Comparison of ENCODE assay signal across 26 cellular contexts in genomic region chr2:69715964-69716363, GRCh38. TPM values are rescaled to one million over a fixed set of nuclear protein-coding genes. Genes with fewer than 3 reads are reported as not detected.
A peak's percentile ranks its signal among the peaks of the same experiment; 100 is the strongest.
DNase-seq lines count a peak whose midpoint lies in the region; ATAC-seq, FAIRE-seq and TF ChIP-seq lines count a peak whose summit lies in the region.
"Had no signal": no experiment of that assay in that cellular context is flagged by ENCODE, and none has a peak within 500 bp of the region (broad histone marks: within the 10 kb centered on the region; RNA-seq: fewer than 3 reads in every experiment).

No MANE protein-coding gene starts in this region.

- DNase-seq in activated T-cell treated with anti-CD3 and anti-CD28 coated beads, Interleukin-2, amount 50 U/mL, for 4 hours, result no peak
- no peak for DNase-seq in activated T-cell treated with anti-CD3 and anti-CD28 coated beads, Interleukin-2, amount 50 U/mL, for 48 hours
- peak; percentile 61 for DNase-seq in IMR-90
- DNase-seq in H1 (ENCODE audit: low read depth in 1 of 2, low spot score in 2 of 2), result no peak
- DNase-seq in SHP77 treated with DMSO at 0.1 percent for 48 hours (lab: John Stamatoyannopoulos, UW), result no peak
- no peak for DNase-seq in NCI-H2081 (lab: John Stamatoyannopoulos, UW)
- DNase-seq: ACHN; activated CD4-positive, alpha-beta memory T cell treated with anti-CD3 and anti-CD28 coated beads, Interleukin-2, amount 10 ng/mL, durations not matched to agents 7 days and 5 days; activated naive CD8-positive, alpha-beta T cell treated with anti-CD3 and anti-CD28 coated beads, Interleukin-2, amount 50 U/mL, for 24 hours; dorsolateral prefrontal cortex; GDM1; Kasumi-1; naive thymus-derived CD4-positive, alpha-beta T cell; NCI-H1048; NCI-H1930; pancreas; SJCRH30; thyroid gland had no signal

- no peaks in the 10 kb centered on the region for H3K9me3 Mint-ChIP-seq in activated T-cell treated with anti-CD3 and anti-CD28 coated beads, Interleukin-2, amount 50 U/mL, for 4 hours
- H3K9me3 Mint-ChIP-seq: activated CD4-positive, alpha-beta memory T cell treated with anti-CD3 and anti-CD28 coated beads, Interleukin-2, amount 10 ng/mL, durations not matched to agents 7 days and 5 days; activated naive CD8-positive, alpha-beta T cell treated with anti-CD3 and anti-CD28 coated beads, Interleukin-2, amount 50 U/mL, for 24 hours; activated T-helper 2 cell treated with anti-CD3 and anti-CD28 coated beads, Interferon-gamma antibody, Interleukin-2, Interleukin-4, amounts not matched to agents 10 μg/mL and 5 μg/mL and 100 μg/mL, durations not matched to agents 14 hours and 24 hours and 36 hours had no signal

- H3K9me1 ChIP-seq in IMR-90 (ENCODE audit: insufficient read depth, low read length), result peaks cover 12% of the 10 kb centered on the region

- H3K4me2 ChIP-seq in IMR-90 (ENCODE audit: low read depth, low read length) (no peak overlapping the region), H1 (ENCODE audit: insufficient read depth in 1 of 2, low read depth in 2 of 2, low read length in 2 of 2) (no peak overlapping the region), parathyroid adenoma (ENCODE audit: low read length) (no peak overlapping the region)
- H3K4me2 ChIP-seq: PC-9 had no signal

- no peaks in the 10 kb centered on the region for H4K20me1 ChIP-seq in IMR-90 (ENCODE audit: insufficient read depth, low read length)
- H4K20me1 ChIP-seq in H1 (replicated peaks in 1 of 2; ENCODE audit: control insufficient read depth in 1 of 2, insufficient read depth in 2 of 2, low read length in 2 of 2), result peaks cover 0 to 2% of the 10 kb centered on the region in 2 experiments

- in situ Hi-C loops in IMR-90 (cut with MboI; ENCODE audit: low sequenced_read_pairs), result no loop called here

- H4K5ac ChIP-seq in IMR-90 (ENCODE audit: low read depth, low read length) (no peak overlapping the region), H1 (ENCODE audit: insufficient read length, low read depth, low read length) (no peak overlapping the region)

- no peak overlapping the region for H3K9ac ChIP-seq in IMR-90 (ENCODE audit: low read depth, low read length)
- H3K9ac ChIP-seq in H1 (replicated peaks in 1 of 4; ENCODE audit: extremely low read depth in 1 of 4, low read depth in 3 of 4, low read length in 3 of 4), result no peak overlapping the region
- no peak overlapping the region for H3K9ac ChIP-seq in parathyroid adenoma

- WGBS in IMR-90 (ENCODE audit: extremely low coverage in 2 of 2, insufficient read length in 1 of 2), 2 experiments, result no CpG with 5 or more reads among the region's 1 CpG
- WGBS in H1 (ENCODE audit: extremely low coverage in 1 of 2, insufficient coverage in 1 of 2, insufficient read length in 1 of 2, insufficient replicate concordance in 2 of 2, low coverage in 1 of 2, low lambda C conversion rate in 2 of 2, missing lambda C conversion rate in 1 of 2), 2 experiments, result 89% methylated on average over 1 of the region's 1 CpG; no CpG with 5 or more reads in 1 of the 2 experiments

- TF ChIP-seq EP300 in H1 (IDR thresholded peaks at IDR 0.05; ENCODE audit: borderline replicate concordance in 1 of 2, low read depth in 2 of 2, low read length in 2 of 2), result no peak

- peaks cover 18% of the 10 kb centered on the region for H3K4me1 Mint-ChIP-seq in activated T-cell treated with anti-CD3 and anti-CD28 coated beads, Interleukin-2, amount 50 U/mL, for 4 hours (ENCODE audit: low read depth)

- H2BK15ac ChIP-seq in IMR-90 (ENCODE audit: low read depth, low read length) (0 out of 3 replicates have a peak overlapping the region, but pooled peaks have one; percentile 32), H1 (ENCODE audit: low read length) (no peak overlapping the region; the same call in 1 of the 2 replicates)

- peaks cover 3% of the 10 kb centered on the region; the same call in 1 of the 2 replicates for H3K23me2 ChIP-seq in H1 (ENCODE audit: low read depth, low read length)

- H2BK120ac ChIP-seq in IMR-90 (ENCODE audit: low read depth, low read length), result no peak overlapping the region
- H2BK120ac ChIP-seq in H1 (replicated peaks; ENCODE audit: low read depth, low read length), result no peak overlapping the region

- no peak overlapping the region for H3K56ac ChIP-seq in IMR-90 (ENCODE audit: extremely low read depth, insufficient read depth, low read length)
- no peak overlapping the region for H3K56ac ChIP-seq in H1 (replicated peaks; ENCODE audit: insufficient read length, low read depth, low read length)

- H3K27ac ChIP-seq in IMR-90 (ENCODE audit: insufficient read depth, low read length) (no peak overlapping the region), H1 (ENCODE audit: low read depth, low read length) (no peak overlapping the region), parathyroid adenoma (peak overlapping the region; percentile 48)
- H3K27ac ChIP-seq: cardiac muscle cell, dorsolateral prefrontal cortex, epithelial cell of prostate, pancreas, PC-9, SJCRH30, thyroid gland had no signal

- CTCF ChIA-PET in IMR-90 (lab: Yijun Ruan, JAX) (interaction anchor here (1.0 kb wide), 1 partner anchor 9 kb away, joined by 3 read pairs; no protein-coding TSS in a partner anchor), H1 (lab: Charles Lee; ENCODE audit: partially characterized antibody) (interaction anchor here (0.7 to 10.2 kb wide), 8 partner anchors 11 to 153 kb away, joined by 3 to 128 read pairs (median 4); no protein-coding TSS in a partner anchor)

- no peaks in the 10 kb centered on the region for H3K36me3 Mint-ChIP-seq in activated T-cell treated with anti-CD3 and anti-CD28 coated beads, Interleukin-2, amount 50 U/mL, for 4 hours (ENCODE audit: insufficient read depth)

- H2BK5ac ChIP-seq in IMR-90 (ENCODE audit: low read depth, low read length, poor library complexity, severe bottlenecking), result no peak overlapping the region
- H2BK5ac ChIP-seq in H1 (ENCODE audit: low read depth, low read length), result peak overlapping the region; percentile 67; the same call in 1 of the 2 replicates

- H3K14ac ChIP-seq in IMR-90 (replicated peaks; ENCODE audit: low read depth, low read length) (no peak overlapping the region; the same call in 1 of the 2 replicates), H1 (ENCODE audit: insufficient read length) (no peak overlapping the region)

- intact Hi-C loops in IMR-90 (cut with micrococcal nuclease), result loop anchor here (1.0 to 2.0 kb wide), 2 partner anchors 73 to 152 kb away; partner anchors contain the start of gene AAK1

- no TSS peak for BruUV-seq in IMR-90 (replicated peaks; lab: Mats Ljungman, UMichigan)

- TF ChIP-seq POLR2A in IMR-90 (IDR thresholded peaks at IDR 0.05; ENCODE audit: low read depth, low read length), result no peak
- no peak for TF ChIP-seq POLR2A in H1 (IDR thresholded peaks at IDR 0.05; ENCODE audit: control extremely low read depth in 1 of 2, low read depth in 2 of 2, low read length in 2 of 2)

- H2AFZ ChIP-seq in IMR-90 (replicated peaks; ENCODE audit: low read length, poor library complexity) (no peak overlapping the region), H1 (ENCODE audit: low read length) (no peak overlapping the region), parathyroid adenoma (peak overlapping the region; percentile 64)
- H2AFZ ChIP-seq: PC-9 had no signal

- H3K27me3 ChIP-seq in IMR-90 (ENCODE audit: control insufficient read depth, insufficient read depth, low read length) (no peaks in the 10 kb centered on the region), H1 (replicated peaks in 1 of 4; ENCODE audit: control insufficient read depth in 3 of 4, extremely low read depth in 1 of 4, insufficient read depth in 3 of 4, low read length in 3 of 4) (no peaks in the 10 kb centered on the region), parathyroid adenoma (ENCODE audit: control insufficient read depth, insufficient read depth, low read length) (no peaks in the 10 kb centered on the region)
- H3K27me3 ChIP-seq: cardiac muscle cell, dorsolateral prefrontal cortex, pancreas, SJCRH30, thyroid gland had no signal

- TF ChIP-seq RAD21 in IMR-90 (IDR thresholded peaks at IDR 0.05; ENCODE audit: low read length) (no peak), H1 (IDR thresholded peaks at IDR 0.05 in 1 of 2, conservative IDR thresholded peaks at IDR 0.05 in 1 of 2; ENCODE audit: low read depth in 2 of 2, low read length in 2 of 2) (no peak)

- H3K4me1 ChIP-seq in IMR-90 (ENCODE audit: control insufficient read depth, insufficient read depth, low read length) (0 out of 2 replicates have a peak, but pooled peaks cover 3% of the 10 kb centered on the region), H1 (replicated peaks in 1 of 4; ENCODE audit: control insufficient read depth in 3 of 4, insufficient read depth in 4 of 4, low read length in 3 of 4) (peaks cover 13 to 28% (median 22%) of the 10 kb centered on the region in 4 experiments; a peak in 6 of 7 replicates), parathyroid adenoma (peaks cover 19% of the 10 kb centered on the region)
- H3K4me1 ChIP-seq: pancreas, SJCRH30 had no signal

- H2BK20ac ChIP-seq in IMR-90 (ENCODE audit: low read depth, low read length), result no peak overlapping the region; the same call in 1 of the 2 replicates
- H2BK20ac ChIP-seq in H1 (ENCODE audit: low read length), result peak overlapping the region; percentile 11; the same call in 1 of the 2 replicates

- ATAC-seq in activated T-cell treated with anti-CD3 and anti-CD28 coated beads, Interleukin-2, amount 50 U/mL, for 4 hours, result peak; percentile 39 to 69
- ATAC-seq in IMR-90 (ENCODE audit: low read depth) (no peak), HG02642 (IDR thresholded peaks at IDR 0.05; ENCODE audit: poor library complexity, unreplicated experiment) (no peak)
- ATAC-seq: activated naive CD8-positive, alpha-beta T cell treated with anti-CD3 and anti-CD28 coated beads, Interleukin-2, amount 50 U/mL, for 24 hours; naive thymus-derived CD4-positive, alpha-beta T cell; pancreas; sciatic nerve had no signal

- H3K9me3 ChIP-seq in IMR-90 (ENCODE audit: control insufficient read depth, insufficient read depth, low read length) (no peaks in the 10 kb centered on the region), H1 (ENCODE audit: insufficient read depth in 2 of 2, low read depth in 1 of 2, low read length in 1 of 2) (no peaks in the 10 kb centered on the region), parathyroid adenoma (ENCODE audit: control insufficient read depth, low read length) (no peaks in the 10 kb centered on the region)
- H3K9me3 ChIP-seq: pancreas, SJCRH30, thyroid gland had no signal

- TF ChIP-seq CTCF in IMR-90 (conservative IDR thresholded peaks at IDR 0.05; ENCODE audit: low read depth, low read length) (no peak), H1 (IDR thresholded peaks at IDR 0.05; ENCODE audit: control extremely low read depth in 1 of 3, insufficient read depth in 1 of 3, low read depth in 1 of 3, low read length in 3 of 3) (no peak), parathyroid adenoma (IDR thresholded peaks at IDR 0.05) (no peak)

- H3K4ac ChIP-seq in IMR-90 (ENCODE audit: low read depth, low read length) (no peak overlapping the region), H1 (replicated peaks; ENCODE audit: insufficient read length, low read depth, low read length) (no peak overlapping the region)

- H3K27me3 Mint-ChIP-seq in activated T-cell treated with anti-CD3 and anti-CD28 coated beads, Interleukin-2, amount 50 U/mL, for 4 hours (ENCODE audit: low read depth), result no peaks in the 10 kb centered on the region
- H3K27me3 Mint-ChIP-seq: activated naive CD8-positive, alpha-beta T cell treated with anti-CD3 and anti-CD28 coated beads, Interleukin-2, amount 50 U/mL, for 24 hours had no signal

- no peak overlapping the region for H2AK9ac ChIP-seq in IMR-90 (replicated peaks; ENCODE audit: low read depth, low read length, poor library complexity)

- dilution Hi-C loops in IMR-90 (cut with HindIII; ENCODE audit: low sequenced_read_pairs, unreplicated experiment), result no loop called here

- H4K8ac ChIP-seq in IMR-90 (ENCODE audit: low read depth in 2 of 2, low read length in 2 of 2) (no peak overlapping the region), H1 (ENCODE audit: extremely low read depth, insufficient read depth, low read length) (no peak overlapping the region)

- no peak for FAIRE-seq in H1 (lab: Jason Lieb, UNC)
- FAIRE-seq: frontal cortex, pancreas had no signal

- H3K79me2 ChIP-seq in H1 (ENCODE audit: control insufficient read depth in 1 of 2, insufficient read depth in 2 of 2, low read length in 2 of 2) (0 out of 4 replicates have a peak, but pooled peaks cover 0 to 2% of the 10 kb centered on the region in 2 experiments), parathyroid adenoma (peaks cover 21% of the 10 kb centered on the region)

- H2BK12ac ChIP-seq in H1 (ENCODE audit: low read depth, low read length), result peak overlapping the region; percentile 10; the same call in 1 of the 2 replicates

- H3K4me3 ChIP-seq in IMR-90 (ENCODE audit: insufficient read depth, low read depth, low read length) (no peak overlapping the region), H1 (ENCODE audit: extremely low read depth in 1 of 4, insufficient read depth in 2 of 4, low read depth in 3 of 4, low read length in 4 of 4) (no peak overlapping the region), parathyroid adenoma (ENCODE audit: low read depth, low read length) (no peak overlapping the region)
- H3K4me3 ChIP-seq: cardiac muscle cell, dorsolateral prefrontal cortex, pancreas, PC-9, SJCRH30, thyroid gland had no signal

- H2AK5ac ChIP-seq in IMR-90 (ENCODE audit: low read depth, low read length) (peak overlapping the region; percentile 40; the same call in 1 of the 2 replicates), H1 (ENCODE audit: low read depth, low read length) (no peak overlapping the region)

- H3K36me3 ChIP-seq in IMR-90 (ENCODE audit: control insufficient read depth, insufficient read depth, low read length), result no peaks in the 10 kb centered on the region
- H3K36me3 ChIP-seq in H1 (ENCODE audit: control insufficient read depth in 2 of 4, insufficient read depth in 4 of 4, low read length in 3 of 4), result no peaks in the 10 kb centered on the region
- H3K36me3 ChIP-seq in parathyroid adenoma (ENCODE audit: control insufficient read depth, insufficient read depth, low read length), result no peaks in the 10 kb centered on the region
- H3K36me3 ChIP-seq: cardiac muscle cell, pancreas, SJCRH30, thyroid gland had no signal

- H3K18ac ChIP-seq in IMR-90 (ENCODE audit: low read depth, low read length), result no peak overlapping the region
- no peak overlapping the region; the same call in 1 of the 2 replicates for H3K18ac ChIP-seq in H1 (ENCODE audit: extremely low read depth, low read length)

- H3K4me3 Mint-ChIP-seq in activated T-cell treated with anti-CD3 and anti-CD28 coated beads, Interleukin-2, amount 50 U/mL, for 4 hours, result no peak overlapping the region
- H3K4me3 Mint-ChIP-seq: activated CD4-positive, alpha-beta memory T cell treated with anti-CD3 and anti-CD28 coated beads, Interleukin-2, amount 10 ng/mL, durations not matched to agents 7 days and 5 days; activated naive CD8-positive, alpha-beta T cell treated with anti-CD3 and anti-CD28 coated beads, Interleukin-2, amount 50 U/mL, for 24 hours; naive thymus-derived CD4-positive, alpha-beta T cell had no signal

- H3K79me1 ChIP-seq in IMR-90 (ENCODE audit: low read depth in 1 of 2, low read length in 2 of 2) (0 out of 4 replicates have a peak, but pooled peaks cover 0 to 5% of the 10 kb centered on the region in 2 experiments), H1 (ENCODE audit: low read depth, low read length) (no peaks in the 10 kb centered on the region)

- H3K23ac ChIP-seq in IMR-90 (ENCODE audit: low read depth, low read length), result peak overlapping the region; percentile 39; the same call in 1 of the 2 replicates
- no peak overlapping the region for H3K23ac ChIP-seq in H1 (ENCODE audit: insufficient read length)

- H4K91ac ChIP-seq in IMR-90 (ENCODE audit: insufficient read depth, low read depth, low read length) (no peak overlapping the region), H1 (replicated peaks; ENCODE audit: insufficient read length, low read length) (no peak overlapping the region)

- POLR2A ChIA-PET in IMR-90 (lab: Charles Lee; ENCODE audit: unreplicated experiment) (no interaction called here), H1 (lab: Charles Lee; ENCODE audit: partially characterized antibody) (interaction anchor here (0.9 to 2.3 kb wide), 3 partner anchors 42 to 279 kb away, joined by 3 to 5 read pairs (median 3); partner anchors contain the start of genes AAK1 and NFU1)

RNA-seq across cellular contexts. Expression of gene ANXA4, which starts 26.0 kb away (rescaled TPM):
- 10 to 100 TPM in 2 of 3 donors, 1 to 10 TPM in 1; 9.6 to 12.4 (median 11.2) TPM for total RNA-seq in activated T-cell treated with anti-CD3 and anti-CD28 coated beads, Interleukin-2, amount 50 U/mL, for 4 hours
- total RNA-seq in IMR-90 (2012; rRNA removed), result 22.2 and 25.8 TPM in 2 replicates
- polyA plus RNA-seq in IMR-90 (2012; rRNA removed) (72.0 and 113 TPM in 2 replicates), H1 (2011; rRNA removed) (8.9 and 9.4 TPM in 2 replicates)
- 21.8 and 32.1 TPM in 2 replicates for polyA plus RNA-seq in IMR-90 (2012; cell fraction: cytosol; rRNA removed)
- polyA plus RNA-seq in IMR-90 (2012; cell fraction: nucleus; rRNA removed; ENCODE audit: low replicate concordance), result 18.7 and 28.6 TPM in 2 replicates
- 16.9 and 17.6 TPM in 2 replicates for total RNA-seq in H1 (2021; fragmentation: NEBNext Ultra II Directional; extraction: Animal tissue kit (Norgen Biotek cat#: 25700))
- polyA plus RNA-seq in H1 (2011; cell fraction: cytosol; rRNA removed), result 17.2 TPM
- 20.7 TPM for polyA plus RNA-seq in H1 (2011; cell fraction: nucleus; rRNA removed)
- 21.8 to 31.5 TPM (median 26.2 TPM) in 4 replicates for polyA plus RNA-seq in H1 (2012, experiment 1 of 2)
- 5.4 TPM for polyA plus RNA-seq in H1 (2012, experiment 2 of 2)
- polyA plus RNA-seq in H1 (2013, experiment 1 of 2), result 10.7 TPM
- 9.8 TPM for polyA plus RNA-seq in H1 (2013, experiment 2 of 2)
- 24.1 and 26.9 TPM in 2 replicates for polyA minus RNA-seq in H1 (2011; rRNA and poly(A)+ RNA removed)
- polyA minus RNA-seq in H1 (2011; cell fraction: cytosol; rRNA and poly(A)+ RNA removed), result 6.3 TPM
- polyA minus RNA-seq in H1 (2011; cell fraction: nucleus; rRNA and poly(A)+ RNA removed), result 9.0 TPM

Comparison
In these comparisons a context has a peak if more than half of its experiments do, and no peak if none do; other contexts are left out.
1. ATAC-seq: peak in activated T-cell treated with anti-CD3 and anti-CD28 coated beads, Interleukin-2, amount 50 U/mL, for 4 hours (2 of 2); none in IMR-90 (single experiment) and HG02642 (single experiment).